ENCODE assay signal across 2 cellular contexts in the genomic region with DNA sequence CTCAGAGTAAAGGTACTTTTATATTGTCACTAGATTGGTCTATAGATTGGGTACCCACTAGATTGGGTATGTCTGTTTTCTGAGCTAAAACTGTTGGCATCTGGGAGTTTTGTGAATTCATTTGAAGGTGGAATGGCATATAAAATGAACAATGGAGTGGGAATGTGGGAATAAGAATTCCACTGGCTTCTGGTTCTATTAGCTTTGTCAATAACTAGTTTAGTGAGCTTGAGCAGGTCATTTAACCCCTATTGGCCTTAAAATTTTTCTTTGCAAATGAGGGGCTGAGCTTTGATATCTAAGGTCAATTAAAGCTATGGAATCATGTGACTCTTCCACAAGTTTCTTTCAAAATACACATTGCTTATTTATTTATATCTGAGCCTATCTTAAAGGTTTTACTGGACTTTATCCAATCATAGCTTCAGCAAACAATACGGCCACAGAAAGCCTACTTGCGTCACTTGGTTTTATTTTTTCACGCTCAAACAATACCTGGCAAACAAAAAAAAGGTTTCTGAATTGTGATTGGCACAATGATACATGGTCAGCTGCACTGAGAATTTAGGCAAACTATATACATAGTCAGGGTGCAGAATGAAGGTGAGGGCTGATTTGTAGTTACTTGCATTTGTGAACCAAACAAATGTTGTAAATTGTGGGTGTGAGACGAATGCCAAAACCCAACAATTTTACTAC.
TF ChIP-seq lines count a peak whose summit lies in the region.

No MANE protein-coding gene starts in this region.

TF ChIP-seq in HepG2, 621 proteins besides CTCF, POLR2A, EP300 and RAD21 (continues in another document):
- no peak for TF ChIP-seq CBX1 (IDR thresholded peaks at IDR 0.05; ENCODE audit: low read depth)
- TF ChIP-seq ZSCAN9 (CRISPR knock-in tag; IDR thresholded peaks at IDR 0.05; ENCODE audit: borderline replicate concordance) = no peak
- TF ChIP-seq, protein P1, sequence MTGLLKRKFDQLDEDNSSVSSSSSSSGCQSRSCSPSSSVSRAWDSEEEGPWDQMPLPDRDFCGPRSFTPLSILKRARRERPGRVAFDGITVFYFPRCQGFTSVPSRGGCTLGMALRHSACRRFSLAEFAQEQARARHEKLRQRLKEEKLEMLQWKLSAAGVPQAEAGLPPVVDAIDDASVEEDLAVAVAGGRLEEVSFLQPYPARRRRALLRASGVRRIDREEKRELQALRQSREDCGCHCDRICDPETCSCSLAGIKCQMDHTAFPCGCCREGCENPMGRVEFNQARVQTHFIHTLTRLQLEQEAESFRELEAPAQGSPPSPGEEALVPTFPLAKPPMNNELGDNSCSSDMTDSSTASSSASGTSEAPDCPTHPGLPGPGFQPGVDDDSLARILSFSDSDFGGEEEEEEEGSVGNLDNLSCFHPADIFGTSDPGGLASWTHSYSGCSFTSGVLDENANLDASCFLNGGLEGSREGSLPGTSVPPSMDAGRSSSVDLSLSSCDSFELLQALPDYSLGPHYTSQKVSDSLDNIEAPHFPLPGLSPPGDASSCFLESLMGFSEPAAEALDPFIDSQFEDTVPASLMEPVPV (CRISPR knock-in tag; IDR thresholded peaks at IDR 0.05) = no peak
- TF ChIP-seq PAWR (CRISPR knock-in tag; IDR thresholded peaks at IDR 0.05; ENCODE audit: borderline replicate concordance) = no peak
- TF ChIP-seq, protein P2, sequence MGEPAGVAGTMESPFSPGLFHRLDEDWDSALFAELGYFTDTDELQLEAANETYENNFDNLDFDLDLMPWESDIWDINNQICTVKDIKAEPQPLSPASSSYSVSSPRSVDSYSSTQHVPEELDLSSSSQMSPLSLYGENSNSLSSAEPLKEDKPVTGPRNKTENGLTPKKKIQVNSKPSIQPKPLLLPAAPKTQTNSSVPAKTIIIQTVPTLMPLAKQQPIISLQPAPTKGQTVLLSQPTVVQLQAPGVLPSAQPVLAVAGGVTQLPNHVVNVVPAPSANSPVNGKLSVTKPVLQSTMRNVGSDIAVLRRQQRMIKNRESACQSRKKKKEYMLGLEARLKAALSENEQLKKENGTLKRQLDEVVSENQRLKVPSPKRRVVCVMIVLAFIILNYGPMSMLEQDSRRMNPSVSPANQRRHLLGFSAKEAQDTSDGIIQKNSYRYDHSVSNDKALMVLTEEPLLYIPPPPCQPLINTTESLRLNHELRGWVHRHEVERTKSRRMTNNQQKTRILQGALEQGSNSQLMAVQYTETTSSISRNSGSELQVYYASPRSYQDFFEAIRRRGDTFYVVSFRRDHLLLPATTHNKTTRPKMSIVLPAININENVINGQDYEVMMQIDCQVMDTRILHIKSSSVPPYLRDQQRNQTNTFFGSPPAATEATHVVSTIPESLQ (CRISPR knock-in tag; conservative IDR thresholded peaks at IDR 0.05) = no peak
- TF ChIP-seq ZNF589 (CRISPR knock-in tag; conservative IDR thresholded peaks at IDR 0.05) = no peak
- no peak for TF ChIP-seq SIN3A (IDR thresholded peaks at IDR 0.05; ENCODE audit: borderline replicate concordance, low read depth, low read length)
- TF ChIP-seq GLI4 (CRISPR knock-in tag; IDR thresholded peaks at IDR 0.05; ENCODE audit: borderline replicate concordance) = no peak
- TF ChIP-seq, protein P3, sequence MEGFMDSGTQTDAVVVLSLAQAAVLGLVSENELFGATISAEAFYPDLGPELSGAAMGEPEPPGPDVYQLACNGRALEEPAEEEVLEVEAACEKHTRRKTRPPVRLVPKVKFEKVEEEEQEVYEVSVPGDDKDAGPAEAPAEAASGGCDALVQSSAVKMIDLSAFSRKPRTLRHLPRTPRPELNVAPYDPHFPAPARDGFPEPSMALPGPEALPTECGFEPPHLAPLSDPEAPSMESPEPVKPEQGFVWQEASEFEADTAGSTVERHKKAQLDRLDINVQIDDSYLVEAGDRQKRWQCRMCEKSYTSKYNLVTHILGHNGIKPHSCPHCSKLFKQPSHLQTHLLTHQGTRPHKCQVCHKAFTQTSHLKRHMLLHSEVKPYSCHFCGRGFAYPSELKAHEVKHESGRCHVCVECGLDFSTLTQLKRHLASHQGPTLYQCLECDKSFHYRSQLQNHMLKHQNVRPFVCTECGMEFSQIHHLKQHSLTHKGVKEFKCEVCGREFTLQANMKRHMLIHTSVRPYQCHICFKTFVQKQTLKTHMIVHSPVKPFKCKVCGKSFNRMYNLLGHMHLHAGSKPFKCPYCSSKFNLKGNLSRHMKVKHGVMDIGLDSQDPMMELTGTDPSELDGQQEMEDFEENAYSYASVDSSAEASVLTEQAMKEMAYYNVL (CRISPR knock-in tag; IDR thresholded peaks at IDR 0.05; ENCODE audit: borderline replicate concordance) = no peak
- TF ChIP-seq, protein P4, sequence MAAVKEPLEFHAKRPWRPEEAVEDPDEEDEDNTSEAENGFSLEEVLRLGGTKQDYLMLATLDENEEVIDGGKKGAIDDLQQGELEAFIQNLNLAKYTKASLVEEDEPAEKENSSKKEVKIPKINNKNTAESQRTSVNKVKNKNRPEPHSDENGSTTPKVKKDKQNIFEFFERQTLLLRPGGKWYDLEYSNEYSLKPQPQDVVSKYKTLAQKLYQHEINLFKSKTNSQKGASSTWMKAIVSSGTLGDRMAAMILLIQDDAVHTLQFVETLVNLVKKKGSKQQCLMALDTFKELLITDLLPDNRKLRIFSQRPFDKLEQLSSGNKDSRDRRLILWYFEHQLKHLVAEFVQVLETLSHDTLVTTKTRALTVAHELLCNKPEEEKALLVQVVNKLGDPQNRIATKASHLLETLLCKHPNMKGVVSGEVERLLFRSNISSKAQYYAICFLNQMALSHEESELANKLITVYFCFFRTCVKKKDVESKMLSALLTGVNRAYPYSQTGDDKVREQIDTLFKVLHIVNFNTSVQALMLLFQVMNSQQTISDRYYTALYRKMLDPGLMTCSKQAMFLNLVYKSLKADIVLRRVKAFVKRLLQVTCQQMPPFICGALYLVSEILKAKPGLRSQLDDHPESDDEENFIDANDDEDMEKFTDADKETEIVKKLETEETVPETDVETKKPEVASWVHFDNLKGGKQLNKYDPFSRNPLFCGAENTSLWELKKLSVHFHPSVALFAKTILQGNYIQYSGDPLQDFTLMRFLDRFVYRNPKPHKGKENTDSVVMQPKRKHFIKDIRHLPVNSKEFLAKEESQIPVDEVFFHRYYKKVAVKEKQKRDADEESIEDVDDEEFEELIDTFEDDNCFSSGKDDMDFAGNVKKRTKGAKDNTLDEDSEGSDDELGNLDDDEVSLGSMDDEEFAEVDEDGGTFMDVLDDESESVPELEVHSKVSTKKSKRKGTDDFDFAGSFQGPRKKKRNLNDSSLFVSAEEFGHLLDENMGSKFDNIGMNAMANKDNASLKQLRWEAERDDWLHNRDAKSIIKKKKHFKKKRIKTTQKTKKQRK (IDR thresholded peaks at IDR 0.05; ENCODE audit: low read length) = no peak
- no peak for TF ChIP-seq AHR (CRISPR knock-in tag; IDR thresholded peaks at IDR 0.05)
- TF ChIP-seq ZNF430 (CRISPR knock-in tag; IDR thresholded peaks at IDR 0.05) = no peak

TF ChIP-seq in H1, 55 proteins besides CTCF, POLR2A, EP300 and RAD21:
- TF ChIP-seq CREB1 (IDR thresholded peaks at IDR 0.05) = no peak
- TF ChIP-seq, protein P5, sequence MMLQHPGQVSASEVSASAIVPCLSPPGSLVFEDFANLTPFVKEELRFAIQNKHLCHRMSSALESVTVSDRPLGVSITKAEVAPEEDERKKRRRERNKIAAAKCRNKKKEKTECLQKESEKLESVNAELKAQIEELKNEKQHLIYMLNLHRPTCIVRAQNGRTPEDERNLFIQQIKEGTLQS (IDR thresholded peaks at IDR 0.05; ENCODE audit: insufficient read depth, low read depth, low read length) = no peak
- TF ChIP-seq BCL11A (IDR thresholded peaks at IDR 0.05; ENCODE audit: low read depth in 2 of 2, low read length in 2 of 2) = no peak
- TF ChIP-seq NANOG (IDR thresholded peaks at IDR 0.05; ENCODE audit: insufficient read depth, low read depth, low read length, poor library complexity, severe bottlenecking) = no peak
- no peak for TF ChIP-seq TEAD4 (IDR thresholded peaks at IDR 0.05; ENCODE audit: low read depth, low read length)
- TF ChIP-seq PHF8 (conservative IDR thresholded peaks at IDR 0.05; ENCODE audit: low read depth, low read length) = no peak
